In the genomic region with DNA sequence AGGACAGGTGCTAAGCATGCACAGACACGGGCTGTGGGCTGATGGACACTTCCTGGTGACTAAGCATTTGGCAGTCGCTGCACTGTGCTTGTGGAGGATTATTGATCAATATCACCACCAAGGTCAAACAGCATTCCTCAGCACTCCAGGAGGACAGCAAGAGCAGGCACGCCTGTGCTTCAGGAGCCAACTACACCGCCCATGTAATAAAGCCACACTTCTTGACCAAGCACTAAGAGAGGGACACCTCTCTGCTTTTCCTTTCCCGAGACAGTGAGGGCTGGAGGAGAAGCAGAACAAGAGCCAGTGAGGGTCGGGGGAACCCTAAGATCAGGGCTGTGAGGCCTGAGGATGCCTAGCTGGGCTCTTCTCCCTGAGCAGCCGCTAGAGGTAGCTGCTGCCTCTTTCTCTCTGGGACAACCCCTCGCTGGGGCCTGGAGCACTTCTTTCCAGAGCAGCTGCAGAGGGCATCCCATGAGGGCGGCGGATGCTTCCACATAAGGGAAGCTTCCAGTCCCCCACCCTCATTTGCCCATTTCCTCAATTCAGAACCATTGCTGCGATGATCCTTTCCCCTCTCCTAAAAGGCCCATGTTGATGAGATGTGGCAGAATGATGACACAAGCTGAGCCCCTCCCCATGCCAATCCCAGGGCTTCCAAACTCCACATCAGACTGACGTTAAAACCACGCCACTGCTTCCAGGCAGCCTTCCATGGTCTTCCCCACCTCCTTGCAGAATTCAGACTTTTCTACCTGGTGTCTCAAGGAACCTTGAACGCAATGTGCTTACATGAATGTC, we compare ENCODE assay signal across 9 cellular contexts. TPM values are rescaled to one million over a fixed set of nuclear protein-coding genes. Genes with fewer than 3 reads are reported as not detected.
DNase-seq lines count a peak whose midpoint lies in the region; ATAC-seq lines count a peak whose summit lies in the region.
"Had no signal": no experiment of that assay in that cellular context is flagged by ENCODE, and none has a peak within 500 bp of the region (broad histone marks: within the 10 kb centered on the region; RNA-seq: fewer than 3 reads in every experiment).

No MANE protein-coding gene starts in this region.

- no peaks in the 10 kb centered on the region for H3K27me3 ChIP-seq in mesendoderm (ENCODE audit: insufficient read depth, low read length, poor library complexity)
- H3K27me3 ChIP-seq in aorta (ENCODE audit: control insufficient read depth in 1 of 2, insufficient read depth in 2 of 2, low read length in 1 of 2): no peaks in the 10 kb centered on the region

- no peak overlapping the region for H4K5ac ChIP-seq in mesendoderm (ENCODE audit: low read length)

- H3K79me1 ChIP-seq in mesendoderm (ENCODE audit: low read length): no peaks in the 10 kb centered on the region

- no CpG with 5 or more reads among the region's 14 CpGs for WGBS in mesendoderm (ENCODE audit: extremely low coverage, insufficient coverage, low lambda C conversion rate)
- 63 to 69% methylated on average over 13 to 14 of the region's 14 CpGs for WGBS in aorta, 2 donors

- H3K18ac ChIP-seq in mesendoderm (ENCODE audit: low read length): no peak overlapping the region

- no peaks in the 10 kb centered on the region for H3K79me2 ChIP-seq in mesendoderm (ENCODE audit: control insufficient read depth, insufficient read depth, low read length)

- intact Hi-C loops in aorta (cut with DNase I): loop anchor here (1.0 to 5.0 kb wide), 3 partner anchors 122 to 172 kb away; a partner anchor contains a TSS

- H3K9me3 ChIP-seq in aorta (ENCODE audit: control insufficient read depth, low read length): no peaks in the 10 kb centered on the region

- no peak overlapping the region for H2BK5ac ChIP-seq in mesendoderm (ENCODE audit: low read length)

- H3K36me3 ChIP-seq in mesendoderm (ENCODE audit: control insufficient read depth, insufficient read depth, low read length): no peaks in the 10 kb centered on the region
- no peaks in the 10 kb centered on the region for H3K36me3 ChIP-seq in aorta (ENCODE audit: control insufficient read depth in 1 of 2, insufficient read depth in 2 of 2, low read length in 1 of 2)

- no peak overlapping the region for H3K4me2 ChIP-seq in mesendoderm (ENCODE audit: low read length)

- H3K4me1 ChIP-seq in mesendoderm (ENCODE audit: control insufficient read depth, low read depth, low read length): no peaks in the 10 kb centered on the region
- H3K4me1 ChIP-seq in aorta (ENCODE audit: control insufficient read depth in 1 of 2, insufficient read depth in 2 of 2, low read length in 2 of 2): no peaks in the 10 kb centered on the region

- DNase-seq in NCI-H146 (lab: John Stamatoyannopoulos, UW) (peak; percentile 48), NCI-H146 treated with DMSO at 0.1 percent for 48 hours (lab: John Stamatoyannopoulos, UW; ENCODE audit: unreplicated experiment) (no peak), HK-2 (ENCODE audit: unreplicated experiment) (peak; percentile 56), SK-N-DZ (ENCODE audit: low spot score) (peak; percentile 40), epidermal melanocyte (ENCODE audit: insufficient read length, low spot score) (peak; percentile 59), mesendoderm (peak; percentile 81), aorta (peak; percentile 81 to 83)

- ATAC-seq in aorta (ENCODE audit: low FRiP score) (peak; percentile 60), GM19328 (IDR thresholded peaks at IDR 0.05; ENCODE audit: unreplicated experiment) (no peak)

- H4K8ac ChIP-seq in mesendoderm (ENCODE audit: low read depth, low read length): no peak overlapping the region

- H2AK5ac ChIP-seq in mesendoderm (ENCODE audit: low read length): no peak overlapping the region

- no peak overlapping the region for H3K4ac ChIP-seq in mesendoderm (ENCODE audit: low read depth, low read length)

- H3K27ac ChIP-seq in mesendoderm (ENCODE audit: low read depth, low read length) (no peak overlapping the region), aorta (ENCODE audit: low read depth in 1 of 2, low read length in 2 of 2) (no peak overlapping the region)

- no peak overlapping the region for H3K56ac ChIP-seq in mesendoderm (ENCODE audit: low read length)

- H3K23ac ChIP-seq in mesendoderm (ENCODE audit: low read length): no peak overlapping the region

- H3K4me3 ChIP-seq in mesendoderm (ENCODE audit: low read length) (no peak overlapping the region), aorta (ENCODE audit: low read length in 2 of 2) (no peak overlapping the region)

- H3K9ac ChIP-seq in mesendoderm (ENCODE audit: low read length): no peak overlapping the region

- no peak overlapping the region for H2BK15ac ChIP-seq in mesendoderm (replicated peaks; ENCODE audit: low read depth)

- no peak overlapping the region for H2BK120ac ChIP-seq in mesendoderm (ENCODE audit: low read depth, low read length)

RNA-seq across cellular contexts. Expression of a gene that starts 19.1 kb away (rescaled TPM):
- polyA plus RNA-seq in SK-N-DZ (2014; cell fraction: cytosol; rRNA removed): not detected in 2 replicates
- not detected in 2 replicates for polyA plus RNA-seq in SK-N-DZ (2014; cell fraction: nucleus; rRNA removed)
- 0.06 TPM for polyA plus RNA-seq in mesendoderm (2013, experiment 1 of 2)
- polyA plus RNA-seq in mesendoderm (2013, experiment 2 of 2): 0.03 TPM
- 10 to 100 TPM in 1 of 2 donors, 1 to 10 TPM in 1; 1.7 to 11.4 TPM for total RNA-seq in aorta
- polyA plus RNA-seq in aorta: 1 to 10 TPM; 2.5 to 7.9 TPM
- total RNA-seq: CD4-positive, CD25-positive, alpha-beta regulatory T cell had no signal
- polyA plus RNA-seq: CD4-positive, CD25-positive, alpha-beta regulatory T cell had no signal

RNA-seq across cellular contexts. Expression of a gene that starts 39.6 kb away (rescaled TPM):
- not detected in 2 replicates for polyA plus RNA-seq in SK-N-DZ (2014; cell fraction: cytosol; rRNA removed)
- not detected in 2 replicates for polyA plus RNA-seq in SK-N-DZ (2014; cell fraction: nucleus; rRNA removed)
- polyA plus RNA-seq in mesendoderm (2013, experiment 1 of 2): not detected
- not detected for polyA plus RNA-seq in mesendoderm (2013, experiment 2 of 2)
- under 1 TPM in 1 of 2 donors, not detected in 1; 0.69 TPM for total RNA-seq in aorta
- polyA plus RNA-seq in aorta: 10 to 100 TPM in 1 of 2 donors, under 1 TPM in 1; 0.26 to 18.9 TPM
- total RNA-seq: CD4-positive, CD25-positive, alpha-beta regulatory T cell had no signal
- polyA plus RNA-seq: CD4-positive, CD25-positive, alpha-beta regulatory T cell had no signal

RNA-seq across cellular contexts. Expression of a gene that starts 40.9 kb away (rescaled TPM):
- polyA plus RNA-seq in SK-N-DZ (2014; cell fraction: cytosol; rRNA removed): not detected in 2 replicates
- not detected in 2 replicates for polyA plus RNA-seq in SK-N-DZ (2014; cell fraction: nucleus; rRNA removed)
- polyA plus RNA-seq in mesendoderm (2013, experiment 1 of 2): 0.01 TPM
- polyA plus RNA-seq in mesendoderm (2013, experiment 2 of 2): 0.06 TPM
- under 1 TPM in 1 of 2 donors, not detected in 1; 0.18 TPM for total RNA-seq in aorta
- polyA plus RNA-seq in aorta: under 1 TPM; 0.13 to 0.18 TPM
- total RNA-seq: CD4-positive, CD25-positive, alpha-beta regulatory T cell had no signal
- polyA plus RNA-seq: CD4-positive, CD25-positive, alpha-beta regulatory T cell had no signal
